Comparison of ENCODE assay signal across 25 cellular contexts in genomic region chr2:4891394-4891793, GRCh38.
"Had no signal": no experiment of that assay in that cellular context is flagged by ENCODE, and none has a peak within 500 bp of the region (broad histone marks: within the 10 kb centered on the region; RNA-seq: fewer than 3 reads in every experiment).

No MANE protein-coding gene starts in this region.

- H3K9ac ChIP-seq: parathyroid adenoma had no signal

- H3K4me3 ChIP-seq: ovary, psoas muscle, right lobe of liver, sigmoid colon, stomach, thoracic aorta, thyroid gland, tibial nerve, upper lobe of left lung, vagina had no signal

- H3K9me3 ChIP-seq: ovary, psoas muscle, right lobe of liver, stomach, thoracic aorta, thyroid gland, tibial nerve, upper lobe of left lung, vagina had no signal

- H3K36me3 ChIP-seq: ovary, right lobe of liver, sigmoid colon, stomach, thoracic aorta, thyroid gland, tibial nerve, upper lobe of left lung, vagina had no signal

- DNase-seq: nephron progenitor cell; occipital lobe; ovary; posterior cingulate gyrus; psoas muscle; right cardiac atrium; right lobe of liver; sigmoid colon; small intestine; stimulated activated CD4-positive, alpha-beta T cell treated with anti-CD3 and anti-CD28 coated beads, Interleukin-15, amount 100 ng/mL, for 24 hours; stimulated activated CD4-positive, alpha-beta T cell treated with anti-CD3 and anti-CD28 coated beads, Interleukin-2, amount 100 ng/mL, for 24 hours; stimulated activated CD4-positive, alpha-beta T cell treated with anti-CD3 and anti-CD28 coated beads, Interleukin-2, amount 100 ng/mL, for 48 hours; stimulated activated CD4-positive, alpha-beta T cell treated with anti-CD3 and anti-CD28 coated beads, Interleukin-4, amount 100 ng/mL, for 24 hours; stimulated activated naive B cell treated with anti-CD40 and anti-IgM and Interleukin-4, amounts not matched to agents 10 μg/mL and 1 μg/mL and 100 μg/mL, for 72 hours; stimulated activated naive CD4-positive, alpha-beta T cell treated with Interleukin-2 at 50 U/mL for 16 hours; stomach; thyroid gland; trophoblast cell; upper lobe of left lung had no signal

- ATAC-seq: natural killer cell treated with Interleukin-12 subunit alpha and Interleukin-12 subunit beta and Interleukin-15 and Interleukin-18, amount 100 ng/mL, for 72 hours; psoas muscle; right cardiac atrium; right lobe of liver; stimulated activated effector memory CD8-positive, alpha-beta T cell treated with anti-CD3 and anti-CD28 coated beads, Interleukin-12 subunit alpha, Interleukin-12 subunit beta, amount 100 ng/mL, for 72 hours; stimulated activated naive B cell treated with anti-CD40 and anti-IgM and Interleukin-4, amounts not matched to agents 10 μg/mL and 1 μg/mL and 100 μg/mL, for 72 hours had no signal

- H3K27ac ChIP-seq: ovary, parathyroid adenoma, psoas muscle, right lobe of liver, sigmoid colon, stomach, thoracic aorta, thyroid gland, tibial nerve, upper lobe of left lung, vagina had no signal
